9 cellular contexts compared by ENCODE assay signal in the genomic region with DNA sequence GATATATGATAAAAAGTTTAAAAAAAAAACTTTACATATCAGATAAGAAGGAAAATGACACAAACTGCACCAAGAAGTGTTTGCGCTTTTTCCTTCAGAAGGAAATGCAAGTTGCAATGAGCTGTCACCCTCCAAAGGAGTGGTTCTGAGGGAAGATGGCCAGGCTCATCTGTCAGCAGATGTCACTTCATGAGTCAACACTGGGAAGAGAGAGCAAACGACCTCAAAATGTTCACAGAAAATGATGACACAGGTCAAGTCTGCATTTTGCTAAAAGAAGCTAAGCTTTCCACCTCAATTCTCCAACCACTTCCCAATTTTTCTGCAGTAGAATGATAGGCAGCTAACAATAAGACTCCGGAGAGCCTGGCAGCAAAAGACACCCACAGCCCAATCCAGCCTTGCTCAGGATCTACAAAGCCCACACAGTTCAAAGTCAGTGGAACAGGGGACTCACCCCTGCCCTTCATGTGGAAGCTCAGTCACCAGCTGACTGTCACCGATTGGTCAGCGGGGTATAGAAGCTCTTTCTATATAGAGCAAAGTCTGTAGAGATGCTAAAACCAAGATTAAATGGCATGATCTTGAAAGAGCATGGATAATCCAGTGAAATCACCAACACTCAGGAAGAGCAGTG.
"Had no signal": no experiment of that assay in that cellular context is flagged by ENCODE, and none has a peak within 500 bp of the region (broad histone marks: within the 10 kb centered on the region; RNA-seq: fewer than 3 reads in every experiment).

No MANE protein-coding gene starts in this region.

- H3K27me3 Mint-ChIP-seq: IgD-negative memory B cell had no signal

- DNase-seq: GM23248, GOT3, H7, HFFc6, KG1 had no signal

- H3K4me3 Mint-ChIP-seq: HFFc6, IgD-negative memory B cell had no signal

- H3K4me1 ChIP-seq: HAP-1 had no signal

- FAIRE-seq: HTR-8/SVneo had no signal

- H2AFZ ChIP-seq: GM23248 had no signal

- H3K4me1 Mint-ChIP-seq: IgD-negative memory B cell had no signal

- H3K9ac ChIP-seq: GM23248 had no signal

- H3K27ac Mint-ChIP-seq: HFFc6, IgD-negative memory B cell had no signal

- H3K4me3 ChIP-seq: GM23248, HAP-1 had no signal

- ATAC-seq: HCT116 had no signal

- H3K36me3 ChIP-seq: HAP-1 had no signal

- H3K27ac ChIP-seq: GM23248 had no signal

- H3K9me3 ChIP-seq: HAP-1 had no signal
